21 cellular contexts compared by ENCODE assay signal in the genomic region with DNA sequence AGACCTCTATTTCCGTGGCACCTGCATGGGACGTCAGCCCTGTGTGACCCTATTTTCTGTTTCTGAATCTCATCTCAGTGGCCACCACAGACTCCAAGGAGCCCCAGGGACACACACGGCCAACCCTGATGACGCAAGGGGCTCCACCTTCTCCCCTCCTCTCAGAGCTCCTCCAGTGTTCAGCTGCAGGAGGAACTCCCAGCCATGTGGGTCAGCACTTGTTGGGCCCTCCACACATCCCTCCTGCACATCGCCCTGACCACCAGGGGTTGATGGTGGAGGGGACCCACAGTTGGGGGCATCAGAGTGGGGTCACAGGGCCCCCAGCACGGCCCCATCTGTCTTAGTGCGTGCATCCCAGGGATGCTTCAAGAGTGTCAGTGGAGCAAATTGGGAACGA.
"Had no signal": no experiment of that assay in that cellular context is flagged by ENCODE, and none has a peak within 500 bp of the region (broad histone marks: within the 10 kb centered on the region; RNA-seq: fewer than 3 reads in every experiment).

No MANE protein-coding gene starts in this region.

- H3K4me3 ChIP-seq: ascending aorta, breast epithelium, heart left ventricle, neural progenitor cell, SK-N-MC, skin epidermis, suprapubic skin, upper lobe of left lung had no signal

- H3K4me1 ChIP-seq: ascending aorta, breast epithelium, heart left ventricle, neural progenitor cell, suprapubic skin, upper lobe of left lung had no signal

- H3K4me3 Mint-ChIP-seq: activated naive CD4-positive, alpha-beta T cell treated with anti-CD3 and anti-CD28 coated beads, Interleukin-2, amount 10 ng/mL, durations not matched to agents 7 days and 5 days; effector memory CD8-positive, alpha-beta T cell; naive B cell; neural progenitor cell; T-cell had no signal

- H3K4me1 Mint-ChIP-seq: naive B cell, neural progenitor cell, T-cell had no signal

- H3K27ac Mint-ChIP-seq: activated naive CD4-positive, alpha-beta T cell treated with anti-CD3 and anti-CD28 coated beads, Interleukin-2, amount 10 ng/mL, durations not matched to agents 7 days and 5 days; effector memory CD8-positive, alpha-beta T cell; neural progenitor cell; T-cell had no signal

- H3K36me3 Mint-ChIP-seq: activated naive CD4-positive, alpha-beta T cell treated with anti-CD3 and anti-CD28 coated beads, Interleukin-2, amount 10 ng/mL, durations not matched to agents 7 days and 5 days; neural progenitor cell had no signal

- DNase-seq: activated CD4-positive, alpha-beta T cell treated with anti-CD3 and anti-CD28 coated beads for 1 hour; activated CD4-positive, alpha-beta T cell treated with anti-CD3 and anti-CD28 coated beads, Interleukin-2, amount 50 U/mL, for 48 hours; activated naive CD4-positive, alpha-beta T cell treated with anti-CD3 and anti-CD28 coated beads, Interleukin-2, amount 10 ng/mL, durations not matched to agents 7 days and 5 days; activated T-cell treated with anti-CD3 and anti-CD28 coated beads for 4 hours; dermis blood vessel endothelial cell; effector memory CD8-positive, alpha-beta T cell; heart left ventricle; left colon; naive B cell; stimulated activated CD4-positive, alpha-beta T cell treated with anti-CD3 and anti-CD28 coated beads, Interleukin-4, amount 100 ng/mL, for 24 hours; stimulated activated naive CD4-positive, alpha-beta T cell treated with Interleukin-2 at 50 U/mL for 16 hours; T-cell; T-helper 9 cell had no signal

- H3K9ac ChIP-seq: neural progenitor cell had no signal

- H2AFZ ChIP-seq: neural progenitor cell had no signal

- ATAC-seq: effector memory CD8-positive, alpha-beta T cell; heart left ventricle; left colon; T-cell had no signal

- H3K4me2 ChIP-seq: neural progenitor cell had no signal

- H3K27me3 ChIP-seq: ascending aorta, neural progenitor cell, upper lobe of left lung had no signal

- H3K9me3 ChIP-seq: suprapubic skin had no signal

- H3K27ac ChIP-seq: ascending aorta, breast epithelium, epithelial cell of prostate, heart left ventricle, neural progenitor cell, SK-N-MC, skin epidermis, suprapubic skin, upper lobe of left lung had no signal

- H3K36me3 ChIP-seq: ascending aorta, breast epithelium, heart left ventricle, neural progenitor cell, suprapubic skin, upper lobe of left lung had no signal
